In genomic region chr11:116170526-116171120, GRCh38 we compare ENCODE assay signal across 13 cellular contexts.
DNase-seq lines count a peak whose midpoint lies in the region; ATAC-seq and TF ChIP-seq lines count a peak whose summit lies in the region.
"Had no signal": no experiment of that assay in that cellular context is flagged by ENCODE, and none has a peak within 500 bp of the region (broad histone marks: within the 10 kb centered on the region; RNA-seq: fewer than 3 reads in every experiment).

No MANE protein-coding gene starts in this region.

- no peaks in the 10 kb centered on the region for H3K27me3 ChIP-seq in SK-N-SH (ENCODE audit: insufficient read depth)

- H3K9me3 Mint-ChIP-seq in brain (no peaks in the 10 kb centered on the region), progenitor cell of endocrine pancreas (ENCODE audit: low read depth) (no peaks in the 10 kb centered on the region)
- H3K9me3 Mint-ChIP-seq in activated T-cell treated with anti-CD3 and anti-CD28 coated beads, Interleukin-2, amount 50 U/mL, for 4 hours = no peaks in the 10 kb centered on the region
- H3K9me3 Mint-ChIP-seq: stimulated activated effector memory CD8-positive, alpha-beta T cell treated with anti-CD3 and anti-CD28 coated beads, Interleukin-12 subunit alpha, Interleukin-12 subunit beta, amount 100 ng/mL, for 72 hours had no signal

- H2AFZ ChIP-seq in SK-N-SH (ENCODE audit: low read depth) = no peak overlapping the region

- no peak overlapping the region for H3K4me3 ChIP-seq in SK-N-SH (ENCODE audit: low read depth in 2 of 2, low read length in 1 of 2)

- WGBS in SK-N-SH (ENCODE audit: low lambda C conversion rate) = 15% methylated on average over 8 of the region's 8 CpGs

- ATAC-seq in SK-N-SH treated with all-trans-retinoic acid at 6 μM for 48 hours = no peak
- ATAC-seq in activated T-cell treated with anti-CD3 and anti-CD28 coated beads, Interleukin-2, amount 50 U/mL, for 4 hours = no peak
- ATAC-seq: naive thymus-derived CD4-positive, alpha-beta T cell; stimulated activated effector memory CD8-positive, alpha-beta T cell treated with anti-CD3 and anti-CD28 coated beads, Interleukin-12 subunit alpha, Interleukin-12 subunit beta, amount 100 ng/mL, for 72 hours had no signal

- H3F3A ChIP-seq in SK-N-SH (replicated peaks; ENCODE audit: insufficient read depth) = no peaks in the 10 kb centered on the region

- CTCF ChIA-PET in SK-N-SH (lab: Yijun Ruan, JAX) = interaction anchor here (0.9 to 3.4 kb wide), 12 partner anchors 9 to 471 kb away, joined by 3 to 14 read pairs (median 4); no protein-coding TSS in a partner anchor

- no peaks in the 10 kb centered on the region for H4K20me1 ChIP-seq in SK-N-SH (ENCODE audit: insufficient read depth)

- H3K9ac ChIP-seq in SK-N-SH = no peak overlapping the region

- TF ChIP-seq CTCF in SK-N-SH (IDR thresholded peaks at IDR 0.05) (peak; percentile 44), LNCAP (IDR thresholded peaks at IDR 0.05) (peak; percentile 67), brain (conservative IDR thresholded peaks at IDR 0.05) (peak; percentile 26 to 46), progenitor cell of endocrine pancreas (IDR thresholded peaks at IDR 0.05; ENCODE audit: unreplicated experiment) (peak; percentile 47), GM10266 (IDR thresholded peaks at IDR 0.05; ENCODE audit: control insufficient read depth, insufficient read depth, low read depth, missing control alignments) (no peak)

- H3K36me3 Mint-ChIP-seq in brain (no peaks in the 10 kb centered on the region), progenitor cell of endocrine pancreas (ENCODE audit: insufficient read depth) (no peaks in the 10 kb centered on the region)
- H3K36me3 Mint-ChIP-seq in activated T-cell treated with anti-CD3 and anti-CD28 coated beads, Interleukin-2, amount 50 U/mL, for 4 hours (ENCODE audit: insufficient read depth) = no peaks in the 10 kb centered on the region
- H3K36me3 Mint-ChIP-seq: naive thymus-derived CD4-positive, alpha-beta T cell; stimulated activated effector memory CD8-positive, alpha-beta T cell treated with anti-CD3 and anti-CD28 coated beads, Interleukin-12 subunit alpha, Interleukin-12 subunit beta, amount 100 ng/mL, for 72 hours had no signal

- peaks cover 45% of the 10 kb centered on the region for H3K4me1 Mint-ChIP-seq in brain
- peaks cover 2% of the 10 kb centered on the region for H3K4me1 Mint-ChIP-seq in progenitor cell of endocrine pancreas (ENCODE audit: low read depth)
- H3K4me1 Mint-ChIP-seq in activated T-cell treated with anti-CD3 and anti-CD28 coated beads, Interleukin-2, amount 50 U/mL, for 4 hours (ENCODE audit: low read depth) = no peaks in the 10 kb centered on the region
- H3K4me1 Mint-ChIP-seq: naive thymus-derived CD4-positive, alpha-beta T cell; stimulated activated effector memory CD8-positive, alpha-beta T cell treated with anti-CD3 and anti-CD28 coated beads, Interleukin-12 subunit alpha, Interleukin-12 subunit beta, amount 100 ng/mL, for 72 hours had no signal

- peak; percentile 52 for DNase-seq in SK-N-SH
- no peak for DNase-seq in progenitor cell of endocrine pancreas (ENCODE audit: low spot score, unreplicated experiment)
- no peak for DNase-seq in GM10266 (ENCODE audit: extremely low spot score)
- DNase-seq in activated T-cell treated with anti-CD3 and anti-CD28 coated beads, Interleukin-2, amount 50 U/mL, for 4 hours = no peak
- DNase-seq in activated T-cell treated with anti-CD3 and anti-CD28 coated beads, Interleukin-2, amount 50 U/mL, for 48 hours = no peak
- DNase-seq: activated CD8-positive, alpha-beta memory T cell treated with anti-CD3 and anti-CD28 coated beads, Interleukin-2, amount 50 U/mL, for 4 hours; naive thymus-derived CD4-positive, alpha-beta T cell; NCI-H446 treated with DMSO at 0.1 percent for 48 hours had no signal

- POLR2A ChIA-PET in SK-N-SH (lab: Yijun Ruan, JAX) = no interaction called here

- no peak overlapping the region for H3K4me2 ChIP-seq in SK-N-SH

- H3K4me1 ChIP-seq in SK-N-SH (ENCODE audit: control insufficient read depth in 1 of 2, insufficient read depth in 2 of 2, low read depth in 1 of 2, low read length in 1 of 2) = peaks cover 0 to 16% of the 10 kb centered on the region in 2 experiments; a peak in 1 of 4 replicates

- H3K79me2 ChIP-seq in SK-N-SH (ENCODE audit: insufficient read depth) = no peaks in the 10 kb centered on the region

- TF ChIP-seq EP300 in SK-N-SH (IDR thresholded peaks at IDR 0.05; ENCODE audit: borderline replicate concordance in 1 of 2, low read depth in 1 of 2, low read length in 1 of 2) = no peak

- peaks cover 4% of the 10 kb centered on the region for H3K27me3 Mint-ChIP-seq in brain
- peaks cover 62% of the 10 kb centered on the region for H3K27me3 Mint-ChIP-seq in progenitor cell of endocrine pancreas
- peaks cover 2% of the 10 kb centered on the region for H3K27me3 Mint-ChIP-seq in activated T-cell treated with anti-CD3 and anti-CD28 coated beads, Interleukin-2, amount 50 U/mL, for 4 hours (ENCODE audit: low read depth)

- peak overlapping the region in 1 of 5 experiments; percentile 72 for H3K27ac Mint-ChIP-seq in brain
- no peak overlapping the region for H3K27ac Mint-ChIP-seq in progenitor cell of endocrine pancreas
- H3K27ac Mint-ChIP-seq: naive thymus-derived CD4-positive, alpha-beta T cell; stimulated activated effector memory CD8-positive, alpha-beta T cell treated with anti-CD3 and anti-CD28 coated beads, Interleukin-12 subunit alpha, Interleukin-12 subunit beta, amount 100 ng/mL, for 72 hours had no signal

- no peaks in the 10 kb centered on the region for H3K9me2 ChIP-seq in SK-N-SH

- H3K4me3 Mint-ChIP-seq in brain (no peak overlapping the region), progenitor cell of endocrine pancreas (ENCODE audit: low read depth) (no peak overlapping the region)
- no peak overlapping the region for H3K4me3 Mint-ChIP-seq in activated T-cell treated with anti-CD3 and anti-CD28 coated beads, Interleukin-2, amount 50 U/mL, for 4 hours
- H3K4me3 Mint-ChIP-seq: naive thymus-derived CD4-positive, alpha-beta T cell; stimulated activated effector memory CD8-positive, alpha-beta T cell treated with anti-CD3 and anti-CD28 coated beads, Interleukin-12 subunit alpha, Interleukin-12 subunit beta, amount 100 ng/mL, for 72 hours had no signal

- no peaks in the 10 kb centered on the region for H3K9me3 ChIP-seq in SK-N-SH

- H3K27ac ChIP-seq in SK-N-SH (ENCODE audit: low read depth in 2 of 2, low read length in 1 of 2) = no peak overlapping the region
- H3K27ac ChIP-seq: epithelial cell of prostate had no signal

- H3K36me3 ChIP-seq in SK-N-SH (replicated peaks in 1 of 2; ENCODE audit: control insufficient read depth in 1 of 2, insufficient read depth in 2 of 2, low read length in 1 of 2) = no peaks in the 10 kb centered on the region

- peak; percentile 57 for TF ChIP-seq RAD21 in SK-N-SH (IDR thresholded peaks at IDR 0.05; ENCODE audit: low read length)

TF ChIP-seq in SK-N-SH, 30 proteins besides CTCF, POLR2A, EP300 and RAD21:
- TF ChIP-seq SMC3 (IDR thresholded peaks at IDR 0.05; ENCODE audit: low read depth, low read length) (peak; percentile 37; the same call in 1 of the 2 replicates), CHD2 (IDR thresholded peaks at IDR 0.05; ENCODE audit: low read length, partially characterized antibody) (no peak)

TF ChIP-seq in SK-N-SH treated with all-trans-retinoic acid at 6 μM for 48 hours, 23 proteins besides CTCF, POLR2A, EP300 and RAD21:
- TF ChIP-seq OSR1 (CRISPR knock-in tag; IDR thresholded peaks at IDR 0.05) (no peak), GLIS3 (CRISPR knock-in tag; IDR thresholded peaks at IDR 0.05) (no peak)
TF ChIP-seq in SK-N-SH treated with all-trans-retinoic acid at 6 μM for 48 hours: peak in this region for 0.
